11 cellular contexts compared by ENCODE assay signal in genomic region chr17:61279476-61280145, GRCh38.
DNase-seq lines count a peak whose midpoint lies in the region; ATAC-seq, FAIRE-seq and TF ChIP-seq lines count a peak whose summit lies in the region.
"Had no signal": no experiment of that assay in that cellular context is flagged by ENCODE, and none has a peak within 500 bp of the region (broad histone marks: within the 10 kb centered on the region; RNA-seq: fewer than 3 reads in every experiment).

No MANE protein-coding gene starts in this region.

- H3K36me3 ChIP-seq in KMS-11 (ENCODE audit: insufficient read depth), result no peaks in the 10 kb centered on the region
- H3K36me3 ChIP-seq in GM12878 (ENCODE audit: control insufficient read depth in 2 of 2, insufficient read depth in 2 of 2, low read length in 1 of 2), result no peaks in the 10 kb centered on the region
- H3K36me3 ChIP-seq in osteoblast (ENCODE audit: insufficient read depth, low read length), result no peaks in the 10 kb centered on the region
- H3K36me3 ChIP-seq: left lung had no signal

- H2AFZ ChIP-seq in KMS-11 (ENCODE audit: low read depth), result peak overlapping the region; percentile 45
- H2AFZ ChIP-seq in GM12878 (ENCODE audit: control insufficient read depth, low read depth, low read length), result no peak overlapping the region
- no peak overlapping the region for H2AFZ ChIP-seq in osteoblast (ENCODE audit: low read length)

- ATAC-seq in GM12878, result peak; percentile 63
- ATAC-seq: left lung, PC-3, T-helper 17 cell had no signal

- no peak for TF ChIP-seq CTCF in KMS-11 (conservative IDR thresholded peaks at IDR 0.05; ENCODE audit: low read depth, low read length)
- no peak for TF ChIP-seq CTCF in GM12878 (IDR thresholded peaks at IDR 0.05 in 2 of 3, conservative IDR thresholded peaks at IDR 0.05 in 1 of 3; ENCODE audit: control insufficient read depth in 2 of 3, extremely low read depth in 1 of 3, insufficient read depth in 1 of 3, low read depth in 3 of 3, low read length in 3 of 3)
- TF ChIP-seq CTCF in osteoblast (IDR thresholded peaks at IDR 0.05; ENCODE audit: extremely low read depth, low read depth, low read length), result no peak

- intact Hi-C loops in GM12878 (cut with micrococcal nuclease; ENCODE audit: unreplicated experiment), result no loop called here

- H3K4me2 ChIP-seq in KMS-11 (peak overlapping the region; percentile 56), GM12878 (ENCODE audit: control insufficient read depth, insufficient read depth) (0 out of 2 replicates have a peak overlapping the region, but pooled peaks have one; percentile 19), osteoblast (ENCODE audit: insufficient read depth, low read length) (peak overlapping the region; percentile 12)

- POLR2A ChIA-PET in GM12878 (lab: Charles Lee), result interaction anchor here (0.7 kb wide), 1 partner anchor 76 kb away, joined by 3 read pairs; no protein-coding TSS in a partner anchor

- no TSS peak for BruUV-seq in GM12878 (replicated peaks; lab: Mats Ljungman, UMichigan)

- H3K79me2 ChIP-seq in KMS-11 (ENCODE audit: insufficient read depth, low read depth) (no peaks in the 10 kb centered on the region), GM12878 (ENCODE audit: control insufficient read depth, insufficient read depth, low read length) (no peaks in the 10 kb centered on the region), osteoblast (ENCODE audit: insufficient read depth, low read length) (no peaks in the 10 kb centered on the region)

- no peaks in the 10 kb centered on the region for H4K20me1 ChIP-seq in KMS-11 (ENCODE audit: insufficient read depth)
- no peaks in the 10 kb centered on the region for H4K20me1 ChIP-seq in GM12878 (ENCODE audit: control insufficient read depth, insufficient read depth)
- H4K20me1 ChIP-seq in osteoblast (ENCODE audit: insufficient read depth, low read length), result no peaks in the 10 kb centered on the region

- TF ChIP-seq POLR2A in GM12891 (IDR thresholded peaks at IDR 0.05; ENCODE audit: low read depth, low read length) (no peak), GM12878 (IDR thresholded peaks at IDR 0.05; ENCODE audit: low read depth, low read length) (no peak)

- 0% methylated on average over 1 of the region's 1 CpG for WGBS in GM12878 (ENCODE audit: insufficient coverage, insufficient replicate concordance, low lambda C conversion rate, missing lambda C conversion rate)

- H3K27ac ChIP-seq in KMS-11 (peak overlapping the region; percentile 41), GM12878 (ENCODE audit: control insufficient read depth, insufficient read depth) (no peak overlapping the region), osteoblast (ENCODE audit: low read depth, low read length) (peak overlapping the region; percentile 83)
- H3K27ac ChIP-seq: left lung had no signal

- H3K9me3 ChIP-seq in GM12878 (replicated peaks; ENCODE audit: control insufficient read depth, insufficient read depth, low read length) (no peaks in the 10 kb centered on the region; the same call in 2 of the 3 replicates), osteoblast (ENCODE audit: low read depth, low read length) (no peaks in the 10 kb centered on the region)

- DNase-seq in GM12891 (ENCODE audit: insufficient read length, low spot score), result no peak
- no peak for DNase-seq in GM12878 (ENCODE audit: low read depth, low spot score)
- no peak for DNase-seq in osteoblast (ENCODE audit: insufficient read length, low spot score, missing footprints)
- no peak for DNase-seq in midbrain (lab: John Stamatoyannopoulos, UW)
- DNase-seq in putamen (ENCODE audit: low spot score), result no peak
- no peak for DNase-seq in NCI-H1694 (lab: John Stamatoyannopoulos, UW)
- DNase-seq: left lung, NCI-H1930, PC-3, T-helper 17 cell had no signal

- no peak overlapping the region; the same call in 1 of the 2 replicates for H3K9ac ChIP-seq in KMS-11
- no peak overlapping the region for H3K9ac ChIP-seq in GM12878 (ENCODE audit: control insufficient read depth, insufficient read depth, low read length)

- SMC1A ChIA-PET in GM12878 (lab: Charles Lee; ENCODE audit: uncharacterized antibody, unreplicated experiment), result no interaction called here

- in situ Hi-C loops in GM12878 (cut with MboI), result no loop called here

- no peak overlapping the region for H3K4me3 ChIP-seq in KMS-11 (IDR thresholded peaks at IDR 0.05; ENCODE audit: insufficient read depth, low read depth, low read length)
- no peak overlapping the region for H3K4me3 ChIP-seq in GM12878
- no peak overlapping the region for H3K4me3 ChIP-seq in osteoblast (ENCODE audit: insufficient read depth, low read length)
- H3K4me3 ChIP-seq: left lung had no signal

- RAD21 ChIA-PET in GM12878 (lab: Charles Lee; ENCODE audit: unreplicated experiment), result interaction anchor here (0.7 kb wide), 1 partner anchor 41 kb away, joined by 3 read pairs; no protein-coding TSS in a partner anchor

- CTCF ChIA-PET in GM12878 (lab: Yijun Ruan, JAX), result interaction anchor here (0.6 to 1.0 kb wide), 3 partner anchors 34 to 218 kb away, joined by 3 to 4 read pairs (median 3); no protein-coding TSS in a partner anchor

- TF ChIP-seq RAD21 in GM12878 (IDR thresholded peaks at IDR 0.05; ENCODE audit: insufficient read depth, low read depth, low read length), result no peak

- H3K27me3 ChIP-seq in KMS-11 (ENCODE audit: insufficient read depth, low read depth) (no peaks in the 10 kb centered on the region), GM12878 (replicated peaks in 1 of 2; ENCODE audit: control insufficient read depth in 2 of 2, insufficient read depth in 2 of 2, low read length in 1 of 2) (no peaks in the 10 kb centered on the region), osteoblast (ENCODE audit: insufficient read depth, low read length) (no peaks in the 10 kb centered on the region)
- H3K27me3 ChIP-seq: left lung had no signal

- peaks cover 38% of the 10 kb centered on the region for H3K4me1 ChIP-seq in KMS-11 (ENCODE audit: low read depth, poor library complexity, severe bottlenecking)
- H3K4me1 ChIP-seq in GM12878 (ENCODE audit: control insufficient read depth, insufficient read depth, low read length), result peaks cover 9% of the 10 kb centered on the region; the same call in 1 of the 2 replicates
- H3K4me1 ChIP-seq in osteoblast (ENCODE audit: insufficient read depth, low read length), result peaks cover 28% of the 10 kb centered on the region
- H3K4me1 ChIP-seq: left lung had no signal

- peak; percentile 26 for FAIRE-seq in GM12891 (lab: Jason Lieb, UNC)
- FAIRE-seq in GM12878 (lab: Jason Lieb, UNC), result no peak

- no peak for TF ChIP-seq EP300 in GM12878 (IDR thresholded peaks at IDR 0.05; ENCODE audit: borderline replicate concordance in 1 of 2, control insufficient read depth in 1 of 2, low read depth in 2 of 2, low read length in 2 of 2)

TF ChIP-seq in GM12891, 5 proteins besides CTCF, POLR2A, EP300 and RAD21:
- TF ChIP-seq POU2F2 (IDR thresholded peaks at IDR 0.05; ENCODE audit: low read depth, low read length), result no peak
- TF ChIP-seq PAX5 (IDR thresholded peaks at IDR 0.05; ENCODE audit: insufficient read depth, low read length, severe bottlenecking), result no peak
- TF ChIP-seq POLR2AphosphoS5 (IDR thresholded peaks at IDR 0.05; ENCODE audit: low read depth, low read length), result no peak
- no peak for TF ChIP-seq TAF1 (IDR thresholded peaks at IDR 0.05; ENCODE audit: low read depth, low read length)
- TF ChIP-seq SPI1 (IDR thresholded peaks at IDR 0.05; ENCODE audit: low read depth, low read length), result no peak

TF ChIP-seq in GM12878, 131 proteins besides CTCF, POLR2A, EP300 and RAD21:
- TF ChIP-seq ETV6 (conservative IDR thresholded peaks at IDR 0.05 in 1 of 2, IDR thresholded peaks at IDR 0.05 in 1 of 2; ENCODE audit: borderline replicate concordance in 1 of 2, low read depth in 1 of 2), result 0 out of 4 replicates have a peak, but pooled peaks of 1 of the 2 experiments have one; percentile 1
- TF ChIP-seq HSF1 (IDR thresholded peaks at IDR 0.05; ENCODE audit: low read depth, low read length), result no peak
- TF ChIP-seq YY1 (IDR thresholded peaks at IDR 0.05; ENCODE audit: low read depth, low read length), result no peak
- no peak for TF ChIP-seq MYC (IDR thresholded peaks at IDR 0.05; ENCODE audit: insufficient read depth, insufficient read length, insufficient replicate concordance, low read length, severe bottlenecking)
- peak; percentile 53 for TF ChIP-seq RUNX3 (IDR thresholded peaks at IDR 0.05; ENCODE audit: low read length)
- TF ChIP-seq ZSCAN29 (IDR thresholded peaks at IDR 0.05), result no peak
- TF ChIP-seq MEF2A (IDR thresholded peaks at IDR 0.05; ENCODE audit: insufficient read depth, low read depth, low read length), result 0 out of 2 replicates have a peak, but pooled peaks have one; percentile 46
- TF ChIP-seq RBBP5 (conservative IDR thresholded peaks at IDR 0.05), result no peak
- TF ChIP-seq NFYA (IDR thresholded peaks at IDR 0.05; ENCODE audit: borderline replicate concordance, low read depth, low read length), result no peak
